ENCODE assay signal across 12 cellular contexts in the genomic region with DNA sequence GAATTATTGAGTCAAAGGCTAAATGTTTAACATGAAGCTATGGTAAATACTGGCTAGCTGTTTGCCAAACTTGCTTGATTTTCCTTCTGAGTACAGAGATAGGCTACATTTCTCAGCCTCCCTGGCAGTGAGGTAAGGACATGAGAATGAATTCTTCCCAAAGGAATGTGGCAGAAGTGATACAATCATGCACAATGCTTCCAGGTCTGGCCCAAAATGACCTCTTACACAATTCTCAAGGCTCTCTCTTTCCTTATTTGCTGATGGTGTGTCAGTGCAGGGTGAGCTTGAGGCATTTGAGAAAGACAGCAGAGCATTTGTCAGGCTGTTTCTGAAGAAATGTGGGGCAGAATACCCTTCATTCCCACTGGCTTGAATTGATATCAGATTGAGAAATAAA.
DNase-seq lines count a peak whose midpoint lies in the region; ATAC-seq, FAIRE-seq and TF ChIP-seq lines count a peak whose summit lies in the region.
"Had no signal": no experiment of that assay in that cellular context is flagged by ENCODE, and none has a peak within 500 bp of the region (broad histone marks: within the 10 kb centered on the region; RNA-seq: fewer than 3 reads in every experiment).

No MANE protein-coding gene starts in this region.

- no peaks in the 10 kb centered on the region for H4K20me1 ChIP-seq in keratinocyte (ENCODE audit: control insufficient read depth, extremely low read depth, insufficient read depth, low read length)

- H3K4me1 ChIP-seq in ACC112 (ENCODE audit: control insufficient read depth, insufficient read depth, low read length, unreplicated experiment) (peaks cover 26% of the 10 kb centered on the region), keratinocyte (ENCODE audit: control insufficient read depth, extremely low read depth, insufficient read depth, low read length) (peaks cover 7% of the 10 kb centered on the region)

- H3K27ac ChIP-seq in ACC112 (ENCODE audit: low read depth, low read length) (peak overlapping the region; percentile 83), keratinocyte (ENCODE audit: control insufficient read depth, insufficient read depth, low read length) (no peak overlapping the region)

- no peak for TF ChIP-seq CTCF in keratinocyte (optimal IDR thresholded peaks at IDR 0.05 in 1 of 3, IDR thresholded peaks at IDR 0.05 in 1 of 3, conservative IDR thresholded peaks at IDR 0.05 in 1 of 3; ENCODE audit: extremely low read depth in 1 of 3, insufficient read depth in 2 of 3, low read length in 3 of 3)

- H3K27ac Mint-ChIP-seq in activated naive CD8-positive, alpha-beta T cell treated with anti-CD3 and anti-CD28 coated beads, Interleukin-2, amount 50 U/mL, for 24 hours, result no peak overlapping the region
- H3K27ac Mint-ChIP-seq: stimulated activated naive CD8-positive, alpha-beta T cell treated with anti-CD3 and anti-CD28 coated beads, Interleukin-15, Interleukin-2, amounts not matched to agents 100 ng/mL and 50 ng/mL, for 24 hours had no signal

- H3K36me3 ChIP-seq in ACC112 (ENCODE audit: insufficient read depth, low read length) (no peaks in the 10 kb centered on the region), keratinocyte (ENCODE audit: control insufficient read depth in 2 of 2, extremely low read depth in 1 of 2, insufficient read depth in 2 of 2, low read length in 2 of 2) (no peaks in the 10 kb centered on the region)

- no peak overlapping the region for H3K9ac ChIP-seq in keratinocyte (ENCODE audit: control insufficient read depth, extremely low read depth, insufficient read depth, low read length)

- no peaks in the 10 kb centered on the region for H3K9me1 ChIP-seq in keratinocyte (ENCODE audit: control insufficient read depth, extremely low read depth, insufficient read depth, low read length)

- no peak overlapping the region for H3K4me2 ChIP-seq in keratinocyte (ENCODE audit: control insufficient read depth, extremely low read depth, insufficient read depth, low read depth, low read length)

- H3K4me3 ChIP-seq in ACC112 (ENCODE audit: low read depth, low read length) (peak overlapping the region; percentile 17; the same call in 1 of the 2 replicates), keratinocyte (ENCODE audit: control insufficient read depth in 2 of 3, extremely low read depth in 1 of 3, insufficient read depth in 2 of 3, low read depth in 1 of 3, low read length in 3 of 3) (no peak overlapping the region)

- no peaks in the 10 kb centered on the region for H3K79me2 ChIP-seq in ACC112 (ENCODE audit: control insufficient read depth, insufficient read depth, low read length, unreplicated experiment)
- H3K79me2 ChIP-seq in keratinocyte (ENCODE audit: control insufficient read depth, insufficient read depth, low read length), result no peaks in the 10 kb centered on the region

- dilution Hi-C loops in keratinocyte (cut with MboI; ENCODE audit: extremely low pct_ligation_motif_present, low sequenced_read_pairs), result no loop called here

- no peaks in the 10 kb centered on the region for H3K9me3 ChIP-seq in keratinocyte (ENCODE audit: control insufficient read depth, low read depth, low read length)

- no peaks in the 10 kb centered on the region for H3K4me1 Mint-ChIP-seq in activated naive CD8-positive, alpha-beta T cell treated with anti-CD3 and anti-CD28 coated beads, Interleukin-2, amount 50 U/mL, for 24 hours

- H3K9me3 Mint-ChIP-seq in activated naive CD8-positive, alpha-beta T cell treated with anti-CD3 and anti-CD28 coated beads, Interleukin-2, amount 50 U/mL, for 24 hours, result no peaks in the 10 kb centered on the region
- H3K9me3 Mint-ChIP-seq: stimulated activated naive CD8-positive, alpha-beta T cell treated with anti-CD3 and anti-CD28 coated beads, Interleukin-15, Interleukin-2, amounts not matched to agents 100 ng/mL and 50 ng/mL, for 24 hours had no signal

- peak; percentile 67 for DNase-seq in HPDE6-E6E7 (ENCODE audit: extremely low spot score)
- DNase-seq in astrocyte of the hippocampus (ENCODE audit: low read depth, low spot score), result peak; percentile 43
- peak; percentile 56 for DNase-seq in keratinocyte (ENCODE audit: low read depth, low spot score)
- no peak for DNase-seq in stimulated activated CD4-positive, alpha-beta T cell treated with anti-CD3 and anti-CD28 coated beads, Interleukin-4, amount 100 ng/mL, for 24 hours
- no peak for DNase-seq in activated naive CD8-positive, alpha-beta T cell treated with anti-CD3 and anti-CD28 coated beads, Interleukin-2, amount 50 U/mL, for 24 hours
- DNase-seq in NK-92 (lab: John Stamatoyannopoulos, UW; ENCODE audit: unreplicated experiment), result no peak
- DNase-seq: foreskin melanocyte; OCI-M1; stimulated activated CD4-positive, alpha-beta T cell treated with anti-CD3 and anti-CD28 coated beads, Interleukin-2, amount 100 ng/mL, for 24 hours had no signal

- FAIRE-seq in keratinocyte (lab: Jason Lieb, UNC), result peak; percentile 79

- H3K36me3 Mint-ChIP-seq in activated naive CD8-positive, alpha-beta T cell treated with anti-CD3 and anti-CD28 coated beads, Interleukin-2, amount 50 U/mL, for 24 hours (ENCODE audit: low read depth), result no peaks in the 10 kb centered on the region

- H2AFZ ChIP-seq in ACC112 (ENCODE audit: low read length, unreplicated experiment) (no peak overlapping the region), keratinocyte (ENCODE audit: control insufficient read depth, low read length) (no peak overlapping the region)

- no peak for ATAC-seq in activated naive CD8-positive, alpha-beta T cell treated with anti-CD3 and anti-CD28 coated beads, Interleukin-2, amount 50 U/mL, for 24 hours
- ATAC-seq in HG02852 (IDR thresholded peaks at IDR 0.05; ENCODE audit: unreplicated experiment), result no peak

- H3K4me3 Mint-ChIP-seq in activated naive CD8-positive, alpha-beta T cell treated with anti-CD3 and anti-CD28 coated beads, Interleukin-2, amount 50 U/mL, for 24 hours, result no peak overlapping the region
- H3K4me3 Mint-ChIP-seq: stimulated activated naive CD8-positive, alpha-beta T cell treated with anti-CD3 and anti-CD28 coated beads, Interleukin-15, Interleukin-2, amounts not matched to agents 100 ng/mL and 50 ng/mL, for 24 hours had no signal

- no peaks in the 10 kb centered on the region for H3K27me3 Mint-ChIP-seq in activated naive CD8-positive, alpha-beta T cell treated with anti-CD3 and anti-CD28 coated beads, Interleukin-2, amount 50 U/mL, for 24 hours
- H3K27me3 Mint-ChIP-seq: stimulated activated naive CD8-positive, alpha-beta T cell treated with anti-CD3 and anti-CD28 coated beads, Interleukin-15, Interleukin-2, amounts not matched to agents 100 ng/mL and 50 ng/mL, for 24 hours had no signal

- H3K27me3 ChIP-seq in ACC112 (ENCODE audit: insufficient read depth, low read length) (no peaks in the 10 kb centered on the region), keratinocyte (ENCODE audit: control insufficient read depth, extremely low read depth, insufficient read depth, low read length) (no peaks in the 10 kb centered on the region)

Comparison
In these comparisons a context has a peak if more than half of its experiments do, and no peak if none do; other contexts are left out.
1. DNase-seq: peak in HPDE6-E6E7 (single experiment), astrocyte of the hippocampus (single experiment) and keratinocyte (single experiment); none in stimulated activated CD4-positive, alpha-beta T cell treated with anti-CD3 and anti-CD28 coated beads, Interleukin-4, amount 100 ng/mL, for 24 hours (single experiment), activated naive CD8-positive, alpha-beta T cell treated with anti-CD3 and anti-CD28 coated beads, Interleukin-2, amount 50 U/mL, for 24 hours (single experiment) and NK-92 (single experiment).